21 cellular contexts compared by ENCODE assay signal in genomic region chr12:58465418-58465817, GRCh38.
"Had no signal": no experiment of that assay in that cellular context is flagged by ENCODE, and none has a peak within 500 bp of the region (broad histone marks: within the 10 kb centered on the region; RNA-seq: fewer than 3 reads in every experiment).

No MANE protein-coding gene starts in this region.

- DNase-seq: activated CD4-positive, alpha-beta T cell treated with anti-CD3 and anti-CD28 coated beads for 1 hour; activated CD4-positive, alpha-beta T cell treated with anti-CD3 and anti-CD28 coated beads, Interleukin-2, amount 50 U/mL, for 4 hours; activated effector memory CD4-positive, alpha-beta T cell treated with anti-CD3 and anti-CD28 coated beads, Interleukin-2, amount 50 U/mL, for 16 hours; activated naive CD4-positive, alpha-beta T cell treated with anti-CD3 and anti-CD28 coated beads, Interleukin-2, amount 50 U/mL, for 16 hours; activated T-cell treated with anti-CD3 and anti-CD28 coated beads, Interleukin-2, amount 50 U/mL, for 72 hours; cerebellar nuclear complex; effector CD4-positive, alpha-beta T cell; left cardiac atrium; mesenchymal stem cell; mucosa of descending colon; naive B cell; stimulated activated CD4-positive, alpha-beta T cell treated with anti-CD3 and anti-CD28 coated beads, Interleukin-2, amount 100 ng/mL, for 24 hours; transverse colon; WERI-Rb-1 had no signal

- H3K4me1 Mint-ChIP-seq: naive B cell, neural crest cell had no signal

- H3K27me3 Mint-ChIP-seq: naive B cell; stimulated activated naive CD8-positive, alpha-beta T cell treated with anti-CD3 and anti-CD28 coated beads, Interleukin-15, Interleukin-2, amounts not matched to agents 100 ng/mL and 50 ng/mL, for 24 hours had no signal

- H3K27ac ChIP-seq: suprapubic skin, transverse colon, vagina, WERI-Rb-1 had no signal

- ATAC-seq: activated T-cell treated with anti-CD3 and anti-CD28 coated beads, Interleukin-2, amount 50 U/mL, for 72 hours; esophagus mucosa; left cardiac atrium; mucosa of descending colon had no signal

- FAIRE-seq: bronchial epithelial cell, islet of Langerhans had no signal

- H3K36me3 ChIP-seq: suprapubic skin, transverse colon, vagina, WERI-Rb-1 had no signal

- H3K4me1 ChIP-seq: suprapubic skin, transverse colon had no signal

- H3K27ac Mint-ChIP-seq: activated T-cell treated with anti-CD3 and anti-CD28 coated beads, Interleukin-2, amount 50 U/mL, for 72 hours; naive B cell; stimulated activated naive CD8-positive, alpha-beta T cell treated with anti-CD3 and anti-CD28 coated beads, Interleukin-15, Interleukin-2, amounts not matched to agents 100 ng/mL and 50 ng/mL, for 24 hours had no signal

- H3K4me3 Mint-ChIP-seq: activated T-cell treated with anti-CD3 and anti-CD28 coated beads, Interleukin-2, amount 50 U/mL, for 72 hours; naive B cell; neural crest cell; stimulated activated naive CD8-positive, alpha-beta T cell treated with anti-CD3 and anti-CD28 coated beads, Interleukin-15, Interleukin-2, amounts not matched to agents 100 ng/mL and 50 ng/mL, for 24 hours had no signal

- H3K4me3 ChIP-seq: mucosa of descending colon, suprapubic skin, transverse colon, vagina had no signal

- H3K9me3 ChIP-seq: transverse colon, vagina had no signal

- H3K27me3 ChIP-seq: suprapubic skin, transverse colon, vagina had no signal
